In genomic region chr7:70014472-70015232, GRCh38 we compare ENCODE assay signal across 13 cellular contexts.
"Had no signal": no experiment of that assay in that cellular context is flagged by ENCODE, and none has a peak within 500 bp of the region (broad histone marks: within the 10 kb centered on the region; RNA-seq: fewer than 3 reads in every experiment).

No MANE protein-coding gene starts in this region.

- DNase-seq: activated CD4-positive, alpha-beta memory T cell treated with anti-CD3 and anti-CD28 coated beads, Interleukin-2, amount 10 ng/mL, durations not matched to agents 7 days and 5 days; activated gamma-delta T cell treated with Interleukin-2 at 50 U/mL for 16 hours; activated naive CD8-positive, alpha-beta T cell treated with anti-CD3 and anti-CD28 coated beads, Interleukin-2, amount 10 ng/mL, durations not matched to agents 7 days and 5 days; activated T-cell treated with anti-CD3 and anti-CD28 coated beads, Interleukin-2, amount 50 U/mL, for 72 hours; anterior cingulate cortex; endodermal cell; heart left ventricle; kidney; pancreas; stimulated activated CD4-positive, alpha-beta T cell treated with anti-CD3 and anti-CD28 coated beads, Interleukin-4, amount 100 ng/mL, for 4 hours; T1000; uterus had no signal

- H2AFZ ChIP-seq: neural progenitor cell had no signal

- H3K9me3 ChIP-seq: heart left ventricle, pancreas, uterus had no signal

- H3K36me3 ChIP-seq: heart left ventricle, neural progenitor cell, pancreas, uterus had no signal

- H3K27me3 ChIP-seq: heart left ventricle, neural progenitor cell, pancreas, uterus had no signal

- H3K4me2 ChIP-seq: neural progenitor cell had no signal

- H3K4me3 ChIP-seq: heart left ventricle, neural progenitor cell, pancreas, uterus had no signal

- H3K9ac ChIP-seq: neural progenitor cell had no signal

- H3K4me1 ChIP-seq: pancreas, uterus had no signal

- H3K27ac ChIP-seq: heart left ventricle, neural progenitor cell, pancreas, uterus had no signal

- FAIRE-seq: kidney, pancreas had no signal
